ENCODE assay signal across 15 cellular contexts in the genomic region with DNA sequence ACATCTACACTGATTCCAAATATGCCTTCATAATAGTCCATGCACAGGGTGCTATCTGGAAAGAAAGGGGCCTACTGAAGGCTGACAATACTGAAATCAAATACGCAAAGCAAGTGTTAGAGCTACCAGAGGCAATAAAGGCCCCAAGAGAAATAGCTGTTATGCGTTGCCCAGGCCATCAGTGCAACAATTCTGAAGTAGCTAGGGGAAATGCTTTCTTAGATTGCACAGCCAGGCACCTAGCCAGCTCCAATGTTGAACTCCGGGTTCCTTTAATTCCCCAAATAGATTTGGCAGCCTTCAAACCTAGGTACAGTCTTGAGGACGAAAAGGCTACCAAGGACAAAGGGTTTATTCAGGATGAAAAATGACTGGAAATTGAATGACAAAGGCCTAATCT. TPM values are rescaled to one million over a fixed set of nuclear protein-coding genes. Genes with fewer than 3 reads are reported as not detected.
DNase-seq lines count a peak whose midpoint lies in the region; ATAC-seq, FAIRE-seq and TF ChIP-seq lines count a peak whose summit lies in the region.
"Had no signal": no experiment of that assay in that cellular context is flagged by ENCODE, and none has a peak within 500 bp of the region (broad histone marks: within the 10 kb centered on the region; RNA-seq: fewer than 3 reads in every experiment).

No MANE protein-coding gene starts in this region.

- H3K4me3 ChIP-seq in right atrium auricular region (no peak overlapping the region), pancreas (no peak overlapping the region)
- H3K4me3 ChIP-seq: A549 had no signal

- no peak for FAIRE-seq in pancreas (lab: Jason Lieb, UNC)
- FAIRE-seq: A549, D721Med, G401.6 had no signal

- peak; percentile 42 for DNase-seq in activated CD4-positive, alpha-beta T cell treated with anti-CD3 and anti-CD28 coated beads, Interleukin-2, amount 10 ng/mL, durations not matched to agents 24 days and 14 days
- no peak for DNase-seq in activated CD4-positive, alpha-beta T cell treated with anti-CD3 and anti-CD28 coated beads, Interleukin-2, amount 50 U/mL, for 48 hours
- DNase-seq in left ventricle myocardium superior (no peak), right atrium auricular region (ENCODE audit: low spot score) (no peak), pancreas (no peak), SKM-1 treated with dmso at 0.1 percent for 144 hours (lab: John Stamatoyannopoulos, UW; ENCODE audit: unreplicated experiment) (no peak), ecto neural progenitor cell (ENCODE audit: low spot score) (no peak)

- H3K27me3 ChIP-seq in right atrium auricular region (no peaks in the 10 kb centered on the region), pancreas (no peaks in the 10 kb centered on the region)

- H3K27ac ChIP-seq in right atrium auricular region, result no peak overlapping the region
- peak overlapping the region in 1 of 4 donors; percentile 19 for H3K27ac ChIP-seq in pancreas
- H3K27ac ChIP-seq: 22Rv1, A549, C4-2B had no signal

- ATAC-seq in left ventricle myocardium superior (peak; percentile 30), pancreas (peak in 3 of 4 donors; percentile 10 to 26 (median 22))

- H3K9me3 ChIP-seq in right atrium auricular region (no peaks in the 10 kb centered on the region), pancreas (no peaks in the 10 kb centered on the region)
- H3K9me3 ChIP-seq: A549, Caco-2 had no signal

- TF ChIP-seq CTCF in right atrium auricular region (IDR thresholded peaks at IDR 0.05) (no peak), pancreas (IDR thresholded peaks at IDR 0.05) (no peak)

- H3K4me1 ChIP-seq in right atrium auricular region, result peaks cover 0 to 12% of the 10 kb centered on the region in 2 donors
- peaks cover 4 to 6% (median 5%) of the 10 kb centered on the region in 3 donors for H3K4me1 ChIP-seq in pancreas
- H3K4me1 ChIP-seq: A549, Caco-2 had no signal

- no peak overlapping the region for H3K27ac Mint-ChIP-seq in activated CD4-positive, alpha-beta T cell treated with anti-CD3 and anti-CD28 coated beads, Interleukin-2, amount 10 ng/mL, durations not matched to agents 24 days and 14 days
- H3K27ac Mint-ChIP-seq: CD4-positive, alpha-beta T cell had no signal

- H3K9me3 Mint-ChIP-seq in activated CD4-positive, alpha-beta T cell treated with anti-CD3 and anti-CD28 coated beads, Interleukin-2, amount 10 ng/mL, durations not matched to agents 24 days and 14 days, result no peaks in the 10 kb centered on the region
- H3K9me3 Mint-ChIP-seq: CD4-positive, alpha-beta T cell had no signal

- intact Hi-C loops in activated CD4-positive, alpha-beta T cell treated with anti-CD3 and anti-CD28 coated beads, Interleukin-2, amount 10 ng/mL, durations not matched to agents 24 days and 14 days (cut with micrococcal nuclease), result loop anchor here (5.0 kb wide), 1 partner anchor 185 kb away; no protein-coding TSS in a partner anchor
- intact Hi-C loops in left ventricle myocardium superior (cut with micrococcal nuclease), result no loop called here
- intact Hi-C loops in pancreas (cut with DNase I), result no loop called here

- H3K36me3 ChIP-seq in right atrium auricular region, result no peaks in the 10 kb centered on the region
- no peaks in the 10 kb centered on the region for H3K36me3 ChIP-seq in pancreas

- no peaks in the 10 kb centered on the region for H3K36me3 Mint-ChIP-seq in activated CD4-positive, alpha-beta T cell treated with anti-CD3 and anti-CD28 coated beads, Interleukin-2, amount 10 ng/mL, durations not matched to agents 24 days and 14 days (ENCODE audit: low read depth)

- H3K27me3 Mint-ChIP-seq in activated CD4-positive, alpha-beta T cell treated with anti-CD3 and anti-CD28 coated beads, Interleukin-2, amount 10 ng/mL, durations not matched to agents 24 days and 14 days, result no peaks in the 10 kb centered on the region
- H3K27me3 Mint-ChIP-seq: CD4-positive, alpha-beta T cell had no signal

- no peaks in the 10 kb centered on the region for H3K4me1 Mint-ChIP-seq in activated CD4-positive, alpha-beta T cell treated with anti-CD3 and anti-CD28 coated beads, Interleukin-2, amount 10 ng/mL, durations not matched to agents 24 days and 14 days

- H3K4me3 Mint-ChIP-seq in activated CD4-positive, alpha-beta T cell treated with anti-CD3 and anti-CD28 coated beads, Interleukin-2, amount 10 ng/mL, durations not matched to agents 24 days and 14 days, result no peak overlapping the region
- H3K4me3 Mint-ChIP-seq: CD4-positive, alpha-beta T cell; H9 had no signal

- WGBS in pancreas, 2 donors, result 41 to 43% methylated on average over 4 of the region's 4 CpGs

RNA-seq across cellular contexts. Expression of gene PAPSS1, which starts 17.4 kb away (rescaled TPM):
- 31.1 and 31.2 TPM in 2 replicates for total RNA-seq in activated CD4-positive, alpha-beta T cell treated with anti-CD3 and anti-CD28 coated beads, Interleukin-2, amount 10 ng/mL, durations not matched to agents 24 days and 14 days
- 9.6 TPM for total RNA-seq in left ventricle myocardium superior
- total RNA-seq in right atrium auricular region, result 10 to 100 TPM; 10.5 to 14.3 TPM
- 10 to 100 TPM; 19.1 to 45.1 (median 26.3) TPM for total RNA-seq in pancreas
- polyA plus RNA-seq in pancreas, result 10 to 100 TPM; 19.8 to 25.6 TPM
